ENCODE assay signal across 8 cellular contexts in genomic region chr2:166180951-166181812, GRCh38. TPM values are rescaled to one million over a fixed set of nuclear protein-coding genes. Genes with fewer than 3 reads are reported as not detected.
DNase-seq lines count a peak whose midpoint lies in the region; ATAC-seq and TF ChIP-seq lines count a peak whose summit lies in the region.

No MANE protein-coding gene starts in this region.

- no peak overlapping the region for H3K4me3 Mint-ChIP-seq in memory B cell

- H3K27me3 Mint-ChIP-seq in memory B cell = peaks cover 1% of the 10 kb centered on the region

- no peak overlapping the region for H3K27ac Mint-ChIP-seq in memory B cell

- peak; percentile 38 for ATAC-seq in memory B cell (ENCODE audit: low read depth)

- POLR2A ChIA-PET in HEK293T (lab: Yijun Ruan, JAX) = no interaction called here

- H3K9me3 Mint-ChIP-seq in memory B cell = no peaks in the 10 kb centered on the region

- no peaks in the 10 kb centered on the region for H3K4me1 Mint-ChIP-seq in memory B cell

- no peak overlapping the region for H3K27ac ChIP-seq in dorsolateral prefrontal cortex

- DNase-seq in A172 (ENCODE audit: low spot score) (peak; percentile 59), HEK293T (ENCODE audit: extremely low spot score) (peak; percentile 50), LHCN-M2 (ENCODE audit: low read depth) (peak; percentile 58), RPMI8226 (peak; percentile 64), dorsolateral prefrontal cortex (peak in 9 of 10 donors; percentile 14 to 73 (median 54)), memory B cell (ENCODE audit: low spot score in 2 of 2) (peak in 1 of 2 donors; percentile 25)
- no peak for DNase-seq in activated CD4-positive, CD25-positive, alpha-beta regulatory T cell treated with anti-CD3 and anti-CD28 coated beads, Interleukin-2, amount 50 U/mL, for 72 hours

- H3K27me3 ChIP-seq in dorsolateral prefrontal cortex = peaks cover 0 to 8% (median 0%) of the 10 kb centered on the region in 45 donors

- H3K4me3 ChIP-seq in dorsolateral prefrontal cortex = no peak overlapping the region

- intact Hi-C loops in dorsolateral prefrontal cortex (cut with DNase I) = no loop called here

- H3K36me3 Mint-ChIP-seq in memory B cell = no peaks in the 10 kb centered on the region

- CTCF ChIA-PET in HEK293T (lab: Yijun Ruan, JAX) = interaction anchor here (0.7 to 1.2 kb wide), 3 partner anchors 122 to 1339 kb away, joined by 3 to 6 read pairs (median 3); no protein-coding TSS in a partner anchor

- TF ChIP-seq CTCF in GM12873 (IDR thresholded peaks at IDR 0.05; ENCODE audit: insufficient read depth, low read depth, low read length, missing control alignments) (peak; percentile 65), dorsolateral prefrontal cortex (IDR thresholded peaks at IDR 0.05 in 54 of 56, conservative IDR thresholded peaks at IDR 0.05 in 2 of 56; ENCODE audit: low read depth in 1 of 56, partially characterized antibody in 56 of 56) (peak in 54 of 56 donors; percentile 28 to 65 (median 53))

TF ChIP-seq in HEK293T, 16 proteins besides CTCF, POLR2A, EP300 and RAD21:
- TF ChIP-seq SP1 (IDR thresholded peaks at IDR 0.05) (no peak), TARDBP (IDR thresholded peaks at IDR 0.05) (no peak), FOXM1 (IDR thresholded peaks at IDR 0.05; ENCODE audit: borderline replicate concordance) (no peak), BHLHE40 (IDR thresholded peaks at IDR 0.05; ENCODE audit: borderline replicate concordance) (no peak), CTBP1 (IDR thresholded peaks at IDR 0.05; ENCODE audit: borderline replicate concordance) (no peak), ZNF384 (IDR thresholded peaks at IDR 0.05) (no peak), FOXA1 (IDR thresholded peaks at IDR 0.05) (no peak), FOXK2 (IDR thresholded peaks at IDR 0.05) (no peak), ARNT (IDR thresholded peaks at IDR 0.05) (no peak), L3MBTL2 (conservative IDR thresholded peaks at IDR 0.05) (no peak), HDGF (IDR thresholded peaks at IDR 0.05; ENCODE audit: borderline replicate concordance) (no peak), NFRKB (IDR thresholded peaks at IDR 0.05) (no peak), ELF4 (IDR thresholded peaks at IDR 0.05) (no peak), SUZ12 (IDR thresholded peaks at IDR 0.05) (no peak), LEF1 (IDR thresholded peaks at IDR 0.05; ENCODE audit: borderline replicate concordance) (no peak)
- TF ChIP-seq, protein P1, sequence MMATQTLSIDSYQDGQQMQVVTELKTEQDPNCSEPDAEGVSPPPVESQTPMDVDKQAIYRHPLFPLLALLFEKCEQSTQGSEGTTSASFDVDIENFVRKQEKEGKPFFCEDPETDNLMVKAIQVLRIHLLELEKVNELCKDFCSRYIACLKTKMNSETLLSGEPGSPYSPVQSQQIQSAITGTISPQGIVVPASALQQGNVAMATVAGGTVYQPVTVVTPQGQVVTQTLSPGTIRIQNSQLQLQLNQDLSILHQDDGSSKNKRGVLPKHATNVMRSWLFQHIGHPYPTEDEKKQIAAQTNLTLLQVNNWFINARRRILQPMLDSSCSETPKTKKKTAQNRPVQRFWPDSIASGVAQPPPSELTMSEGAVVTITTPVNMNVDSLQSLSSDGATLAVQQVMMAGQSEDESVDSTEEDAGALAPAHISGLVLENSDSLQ (IDR thresholded peaks at IDR 0.05) = no peak

RNA-seq across cellular contexts. Expression of gene SCN1A, which starts 53.4 kb away (rescaled TPM):
- total RNA-seq in A172 (2014; rRNA removed; shearing (Covaris generic)) = not detected in 2 replicates
- 0.06 and 1.1 TPM in 2 replicates for total RNA-seq in LHCN-M2 (2014; rRNA removed)
- polyA plus RNA-seq in LHCN-M2 (2012) = 0.01 TPM
- total RNA-seq in dorsolateral prefrontal cortex = 100 to 1,000 TPM in 102 of 120 experiments, 10 to 100 TPM in 18; 37.7 to 222 (median 143) TPM

Comparison
In these comparisons a context has a peak if more than half of its experiments do, and no peak if none do; other contexts are left out.
1. RNA of gene SCN1A, which starts 53.4 kb away (total RNA-seq): 37.7 to 222 TPM in dorsolateral prefrontal cortex; 0.06 to 1.1 TPM in LHCN-M2 and not detected in A172; every median in the first group is over 10 times any median in the second.